Comparison of ENCODE assay signal across 2 cellular contexts in the genomic region with DNA sequence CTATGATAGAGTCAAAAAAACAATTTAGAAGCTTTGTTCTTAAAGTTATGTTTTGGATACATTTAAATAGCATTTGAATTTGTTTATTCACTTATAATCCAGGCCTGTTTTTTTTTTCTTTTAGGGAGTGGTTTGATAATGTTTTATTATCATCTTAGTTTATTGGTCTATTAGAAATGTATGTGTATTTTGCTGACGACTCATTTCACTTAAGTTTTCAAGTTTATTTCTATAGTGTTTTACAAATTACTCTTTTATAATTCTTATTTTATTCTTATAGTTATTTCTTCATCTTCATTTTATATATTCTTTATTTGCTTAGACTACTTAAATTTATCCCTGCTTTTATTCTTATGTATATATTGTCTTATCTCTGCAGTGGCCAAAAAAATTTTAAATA.
A peak's percentile ranks its signal among the peaks of the same experiment; 100 is the strongest.
TF ChIP-seq lines count a peak whose summit lies in the region.

No MANE protein-coding gene starts in this region.

TF ChIP-seq in HepG2, 621 proteins besides CTCF, POLR2A, EP300 and RAD21:
- TF ChIP-seq MAFK (conservative IDR thresholded peaks at IDR 0.05 in 1 of 2, IDR thresholded peaks at IDR 0.05 in 1 of 2; ENCODE audit: low read length in 2 of 2) = peak; percentile 7 to 57; a peak in 2 of 4 replicates
- no peak for TF ChIP-seq SMARCE1 (IDR thresholded peaks at IDR 0.05; ENCODE audit: borderline replicate concordance)

TF ChIP-seq in K562, 482 proteins besides CTCF, POLR2A, EP300 and RAD21:
- TF ChIP-seq MAFG (tag; conservative IDR thresholded peaks at IDR 0.05) = 0 out of 2 replicates have a peak, but pooled peaks have one; percentile 23
- no peak for TF ChIP-seq MTA2 (IDR thresholded peaks at IDR 0.05; ENCODE audit: low read depth)
- peak; percentile 79 for TF ChIP-seq ZNF316 (IDR thresholded peaks at IDR 0.05)
- TF ChIP-seq C11orf30 (IDR thresholded peaks at IDR 0.05; ENCODE audit: low read depth) = peak; percentile 44
